Comparison of ENCODE assay signal across 15 cellular contexts in the genomic region with DNA sequence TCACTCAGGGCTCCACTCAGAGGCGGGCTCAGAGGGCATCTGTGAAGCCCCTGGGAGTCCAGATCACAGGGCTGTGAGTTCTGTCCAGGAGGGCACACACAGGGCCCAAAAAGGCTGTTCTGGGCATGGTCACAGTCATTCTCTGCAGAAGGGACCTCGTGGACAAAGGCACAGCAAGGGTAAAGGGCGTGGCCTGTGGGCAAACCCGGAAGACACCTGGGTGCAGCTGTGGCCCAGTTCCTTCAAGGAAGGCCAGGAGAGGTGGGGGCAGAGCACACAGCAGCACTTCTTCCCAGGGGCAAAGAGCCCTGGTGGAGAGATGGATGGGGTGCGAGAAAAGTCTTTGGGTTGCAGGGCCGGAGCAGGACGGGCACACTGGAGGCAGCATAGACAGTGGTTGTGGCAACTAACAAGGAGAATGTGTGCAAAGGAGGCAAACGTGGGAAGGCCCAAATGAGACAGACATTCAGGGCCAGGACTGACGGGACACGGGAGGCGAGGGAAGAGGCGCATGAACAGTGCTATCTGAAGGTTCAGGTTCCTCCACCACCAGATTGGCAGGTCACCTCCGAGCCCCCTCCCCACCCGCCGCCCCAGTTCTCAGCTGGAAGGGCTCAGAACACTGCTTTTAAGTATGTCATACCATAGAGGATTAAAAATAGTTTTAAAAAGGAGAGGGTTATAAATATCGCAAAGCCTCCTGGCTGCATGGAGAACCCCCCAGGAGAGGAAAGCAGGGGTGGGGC. TPM values are rescaled to one million over a fixed set of nuclear protein-coding genes. Genes with fewer than 3 reads are reported as not detected.
DNase-seq lines count a peak whose midpoint lies in the region; ATAC-seq and TF ChIP-seq lines count a peak whose summit lies in the region.
"Had no signal": no experiment of that assay in that cellular context is flagged by ENCODE, and none has a peak within 500 bp of the region (broad histone marks: within the 10 kb centered on the region; RNA-seq: fewer than 3 reads in every experiment).

No MANE protein-coding gene starts in this region.

- no peak overlapping the region for H2AK5ac ChIP-seq in neuronal stem cell (ENCODE audit: low read depth, low read length)

- H3K23ac ChIP-seq in neuronal stem cell (ENCODE audit: low read depth, low read length, poor library complexity): no peak overlapping the region

- CTCF ChIA-PET in activated B cell treated with CpG ODN at 0.5 μM for 24 hours (lab: Charles Lee): no interaction called here
- CTCF ChIA-PET in activated CD4-positive, alpha-beta T cell treated with anti-CD3 and anti-CD28 coated beads, Interleukin-2, amount 10 ng/mL, durations not matched to agents 7 days and 5 days (lab: Charles Lee): no interaction called here

- no peak overlapping the region for H3K4me2 ChIP-seq in neuronal stem cell (ENCODE audit: insufficient read depth, low read length, poor library complexity, severe bottlenecking)
- H3K4me2 ChIP-seq: GM23338 had no signal

- no peaks in the 10 kb centered on the region for H3K36me3 ChIP-seq in neuronal stem cell (replicated peaks in 1 of 2; ENCODE audit: control insufficient read depth in 2 of 2, insufficient read depth in 2 of 2, low read length in 2 of 2)
- H3K36me3 ChIP-seq: SJSA1 had no signal

- H2BK12ac ChIP-seq in neuronal stem cell (ENCODE audit: low read length): no peak overlapping the region

- POLR2A ChIA-PET in activated B cell treated with CpG ODN at 0.5 μM for 24 hours (lab: Charles Lee): no interaction called here
- POLR2A ChIA-PET in activated CD4-positive, alpha-beta T cell treated with anti-CD3 and anti-CD28 coated beads, Interleukin-2, amount 10 ng/mL, durations not matched to agents 7 days and 5 days (lab: Charles Lee): no interaction called here

- intact Hi-C loops in activated B cell treated with CpG ODN at 0.5 μM for 24 hours (cut with micrococcal nuclease) (loop anchor here (10.0 kb wide), 1 partner anchor 114 kb away; no protein-coding TSS in a partner anchor), dorsolateral prefrontal cortex (cut with DNase I) (loop anchor here (5.0 to 10.0 kb wide), 3 partner anchors 84 to 196 kb away; no protein-coding TSS in a partner anchor)

- peaks cover 0 to 3% of the 10 kb centered on the region in 2 donors for H3K9me3 ChIP-seq in neuronal stem cell (replicated peaks in 1 of 2; ENCODE audit: control insufficient read depth in 2 of 2, insufficient read depth in 1 of 2, low read depth in 1 of 2, low read length in 2 of 2)
- H3K9me3 ChIP-seq: SJSA1 had no signal

- H3K27me3 Mint-ChIP-seq in activated B cell treated with CpG ODN at 0.5 μM for 24 hours: no peaks in the 10 kb centered on the region
- peaks cover 5% of the 10 kb centered on the region for H3K27me3 Mint-ChIP-seq in activated CD4-positive, alpha-beta T cell treated with anti-CD3 and anti-CD28 coated beads, Interleukin-2, amount 10 ng/mL, durations not matched to agents 7 days and 5 days

- no peak overlapping the region for H3K4ac ChIP-seq in neuronal stem cell (ENCODE audit: low read length)

- peaks cover 2% of the 10 kb centered on the region for H3K79me1 ChIP-seq in neuronal stem cell (ENCODE audit: low read depth, low read length)

- H2BK5ac ChIP-seq in neuronal stem cell (ENCODE audit: low read length): no peak overlapping the region

- no peak overlapping the region for H3K4me3 Mint-ChIP-seq in activated B cell treated with CpG ODN at 0.5 μM for 24 hours
- no peak overlapping the region for H3K4me3 Mint-ChIP-seq in activated CD4-positive, alpha-beta T cell treated with anti-CD3 and anti-CD28 coated beads, Interleukin-2, amount 10 ng/mL, durations not matched to agents 7 days and 5 days
- H3K4me3 Mint-ChIP-seq: CD4-positive, alpha-beta T cell; GM23338 had no signal

- no peak overlapping the region for H3K18ac ChIP-seq in neuronal stem cell (ENCODE audit: low read length)

- H3K27ac ChIP-seq in dorsolateral prefrontal cortex (peak overlapping the region in 56 of 59 donors; percentile 7 to 100 (median 97)), neuronal stem cell (replicated peaks; ENCODE audit: low read length) (no peak overlapping the region)
- H3K27ac ChIP-seq: SJSA1 had no signal

- peak overlapping the region; percentile 50 for H3K27ac Mint-ChIP-seq in activated B cell treated with CpG ODN at 0.5 μM for 24 hours
- H3K27ac Mint-ChIP-seq in activated CD4-positive, alpha-beta T cell treated with anti-CD3 and anti-CD28 coated beads, Interleukin-2, amount 10 ng/mL, durations not matched to agents 7 days and 5 days: no peak overlapping the region
- H3K27ac Mint-ChIP-seq: CD4-positive, alpha-beta T cell; GM23338 had no signal

- no CpG with 5 or more reads among the region's 16 CpGs for WGBS in neuronal stem cell (ENCODE audit: extremely low coverage in 2 of 2, insufficient read length in 2 of 2, insufficient replicate concordance in 1 of 2), 2 donors

- no peak overlapping the region for H2AFZ ChIP-seq in neuronal stem cell (ENCODE audit: low read length)
- H2AFZ ChIP-seq: GM23338 had no signal

- no peak overlapping the region for H2BK120ac ChIP-seq in neuronal stem cell (ENCODE audit: low read depth, low read length)

- no peak overlapping the region for H2BK15ac ChIP-seq in neuronal stem cell (ENCODE audit: low read length)

- H3K27me3 ChIP-seq in dorsolateral prefrontal cortex: no peaks in the 10 kb centered on the region
- no peaks in the 10 kb centered on the region for H3K27me3 ChIP-seq in neuronal stem cell (ENCODE audit: control insufficient read depth in 3 of 3, insufficient read depth in 3 of 3, low read depth in 1 of 3, low read length in 3 of 3)
- H3K27me3 ChIP-seq: SJSA1 had no signal

- peak overlapping the region; percentile 24 for H3K9ac ChIP-seq in neuronal stem cell (ENCODE audit: low read depth, low read length, poor library complexity)

- peaks cover 38% of the 10 kb centered on the region for H3K4me1 Mint-ChIP-seq in activated B cell treated with CpG ODN at 0.5 μM for 24 hours
- peaks cover 14% of the 10 kb centered on the region for H3K4me1 Mint-ChIP-seq in activated CD4-positive, alpha-beta T cell treated with anti-CD3 and anti-CD28 coated beads, Interleukin-2, amount 10 ng/mL, durations not matched to agents 7 days and 5 days

- H4K8ac ChIP-seq in neuronal stem cell (ENCODE audit: low read depth, low read length): no peak overlapping the region

- no peak for DNase-seq in activated B cell treated with CpG ODN at 0.5 μM for 24 hours
- no peak for DNase-seq in dorsolateral prefrontal cortex
- DNase-seq in neuronal stem cell (ENCODE audit: low spot score): no peak
- DNase-seq in activated CD4-positive, alpha-beta T cell treated with anti-CD3 and anti-CD28 coated beads, Interleukin-2, amount 10 ng/mL, durations not matched to agents 7 days and 5 days: no peak
- DNase-seq: CD4-positive, alpha-beta T cell; DMS79; NCI-H2029; NCI-H2171; NCI-H446 treated with DMSO at 0.1 percent for 48 hours; NCI-H748 treated with DMSO at 0.1 percent for 48 hours had no signal

- no peak overlapping the region for H3K14ac ChIP-seq in neuronal stem cell (ENCODE audit: low read length)

- no peaks in the 10 kb centered on the region for H3K4me1 ChIP-seq in neuronal stem cell (ENCODE audit: control insufficient read depth in 2 of 2, insufficient read depth in 1 of 2, low read depth in 1 of 2, low read length in 2 of 2)

- no peaks in the 10 kb centered on the region for H3K9me3 Mint-ChIP-seq in activated B cell treated with CpG ODN at 0.5 μM for 24 hours
- H3K9me3 Mint-ChIP-seq in activated CD4-positive, alpha-beta T cell treated with anti-CD3 and anti-CD28 coated beads, Interleukin-2, amount 10 ng/mL, durations not matched to agents 7 days and 5 days: no peaks in the 10 kb centered on the region
- H3K9me3 Mint-ChIP-seq: CD4-positive, alpha-beta T cell had no signal

- TF ChIP-seq CTCF in activated B cell treated with CpG ODN at 0.5 μM for 24 hours (IDR thresholded peaks at IDR 0.05) (no peak), dorsolateral prefrontal cortex (IDR thresholded peaks at IDR 0.05 in 54 of 56, conservative IDR thresholded peaks at IDR 0.05 in 2 of 56; ENCODE audit: low read depth in 1 of 56, partially characterized antibody in 56 of 56) (no peak)

- H3K4me3 ChIP-seq in dorsolateral prefrontal cortex (no peak overlapping the region), neuronal stem cell (ENCODE audit: low read length in 2 of 2) (no peak overlapping the region)
- H3K4me3 ChIP-seq: GM23338, SJSA1 had no signal

- H4K91ac ChIP-seq in neuronal stem cell (ENCODE audit: low read depth, low read length, poor library complexity): no peak overlapping the region

- no peaks in the 10 kb centered on the region for H3K36me3 Mint-ChIP-seq in activated B cell treated with CpG ODN at 0.5 μM for 24 hours (ENCODE audit: low read depth)
- no peaks in the 10 kb centered on the region for H3K36me3 Mint-ChIP-seq in activated CD4-positive, alpha-beta T cell treated with anti-CD3 and anti-CD28 coated beads, Interleukin-2, amount 10 ng/mL, durations not matched to agents 7 days and 5 days (ENCODE audit: low read depth)

- ATAC-seq in activated B cell treated with CpG ODN at 0.5 μM for 24 hours (ENCODE audit: low read depth) (no peak), HG03354 (IDR thresholded peaks at IDR 0.05; ENCODE audit: poor library complexity, severe bottlenecking, unreplicated experiment) (no peak), GM19397 (IDR thresholded peaks at IDR 0.05; ENCODE audit: unreplicated experiment) (no peak), GM18868 (IDR thresholded peaks at IDR 0.05; ENCODE audit: unreplicated experiment) (no peak)
- ATAC-seq: GM23338 had no signal

RNA-seq across cellular contexts. Expression of gene CLMN, which starts 8.9 kb away (rescaled TPM):
- total RNA-seq in activated B cell treated with CpG ODN at 0.5 μM for 24 hours: 23.4 and 23.9 TPM in 2 replicates
- total RNA-seq in dorsolateral prefrontal cortex: 100 to 1,000 TPM in 37 of 120 experiments, 10 to 100 TPM in 83; 22.3 to 262 (median 78.6) TPM
- polyA plus RNA-seq in neuronal stem cell (2013, experiment 1 of 2): 7.4 TPM
- 7.1 TPM for polyA plus RNA-seq in neuronal stem cell (2013, experiment 2 of 2)
- total RNA-seq in activated CD4-positive, alpha-beta T cell treated with anti-CD3 and anti-CD28 coated beads, Interleukin-2, amount 10 ng/mL, durations not matched to agents 7 days and 5 days: under 1 TPM; 0.42 to 0.94 TPM

Comparison
In these comparisons a context has a peak if more than half of its experiments do, and no peak if none do; other contexts are left out.
1. RNA of gene CLMN, which starts 8.9 kb away (total RNA-seq): 22.3 to 262 TPM in dorsolateral prefrontal cortex and 23.4 to 23.9 TPM in activated B cell treated with CpG ODN at 0.5 μM for 24 hours; 0.42 to 0.94 TPM in activated CD4-positive, alpha-beta T cell treated with anti-CD3 and anti-CD28 coated beads, Interleukin-2, amount 10 ng/mL, durations not matched to agents 7 days and 5 days; every median in the first group is over 10 times any median in the second.